8 cellular contexts compared by ENCODE assay signal in genomic region chr11:13384837-13385417, GRCh38.
DNase-seq lines count a peak whose midpoint lies in the region; ATAC-seq and TF ChIP-seq lines count a peak whose summit lies in the region.

No MANE protein-coding gene starts in this region.

- ATAC-seq in GM19023 (IDR thresholded peaks at IDR 0.05; ENCODE audit: unreplicated experiment) (no peak), GM21717 (IDR thresholded peaks at IDR 0.05; ENCODE audit: unreplicated experiment) (no peak)

- peak in 2 of 3 donors; percentile 4 to 20 for DNase-seq in stimulated activated CD4-positive, alpha-beta T cell treated with anti-CD3 and anti-CD28 coated beads, Interleukin-12 subunit alpha, Interleukin-12 subunit beta, amount 100 ng/mL, for 48 hours (ENCODE audit: low read depth in 2 of 3, low spot score in 1 of 3)
- DNase-seq in stimulated activated CD4-positive, alpha-beta T cell treated with anti-CD3 and anti-CD28 coated beads, Interleukin-12 subunit alpha, Interleukin-12 subunit beta, amount 100 ng/mL, for 4 hours = no peak
- DNase-seq in HT-29 (ENCODE audit: low spot score) (peak; percentile 75), RWPE1 (ENCODE audit: low spot score) (peak; percentile 42), cerebellar cortex (ENCODE audit: low spot score) (peak; percentile 54), medulla oblongata (ENCODE audit: extremely low spot score) (peak; percentile 44)

- POLR2A ChIA-PET in RWPE1 (lab: Yijun Ruan, JAX; ENCODE audit: low non-redundant PET) = interaction anchor here (0.7 kb wide), 1 partner anchor 8 kb away, joined by 3 read pairs; no protein-coding TSS in a partner anchor

- CTCF ChIA-PET in RWPE1 (lab: Yijun Ruan, JAX) = interaction anchor here (0.6 to 2.3 kb wide), 6 partner anchors 9 to 894 kb away, joined by 3 to 11 read pairs (median 4); no protein-coding TSS in a partner anchor

- TF ChIP-seq CTCF in RWPE1 (conservative IDR thresholded peaks at IDR 0.05; ENCODE audit: low read depth) = peak; percentile 78

- no peak overlapping the region for H3K27ac ChIP-seq in RWPE1
